2 cellular contexts compared by ENCODE assay signal in the genomic region with DNA sequence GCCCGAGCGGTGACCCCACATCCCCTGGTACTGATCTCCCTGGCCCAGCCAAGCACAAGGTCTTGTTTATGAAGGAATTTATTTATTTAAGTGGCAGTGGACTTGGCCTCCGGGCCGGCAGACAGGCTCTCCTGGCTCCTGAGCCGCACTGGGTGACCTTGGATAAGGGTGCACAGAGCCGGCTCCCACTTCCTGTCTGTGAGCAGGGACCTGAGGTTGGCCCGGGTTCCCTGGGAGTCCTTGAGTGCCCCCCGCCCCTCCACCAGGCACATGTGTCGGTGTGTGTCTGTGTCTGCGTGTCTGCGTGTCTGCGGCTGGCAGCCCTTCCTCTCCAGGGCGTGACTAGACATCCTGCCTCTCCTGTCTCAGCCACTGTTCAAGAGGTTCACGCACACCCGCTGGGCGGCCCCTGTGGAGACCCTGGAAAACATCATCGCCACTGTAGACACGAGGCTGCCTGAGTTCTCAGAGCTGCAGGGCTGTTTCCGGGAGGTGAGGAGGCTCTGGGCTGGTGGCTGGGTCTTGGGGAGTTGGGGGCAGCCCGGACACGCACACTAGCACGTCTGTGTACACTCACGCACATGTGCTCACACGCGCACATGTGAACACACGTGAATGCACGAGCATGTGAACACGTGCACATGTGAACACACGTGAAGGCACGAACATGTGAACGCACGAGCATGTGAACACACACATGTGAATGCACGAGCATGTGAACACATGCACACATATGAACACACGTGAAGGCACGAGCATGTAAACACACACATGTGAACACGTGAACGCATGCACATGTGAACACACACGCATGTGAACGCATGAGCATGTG.
A peak's percentile ranks its signal among the peaks of the same experiment; 100 is the strongest.
TF ChIP-seq lines count a peak whose summit lies in the region.

No MANE protein-coding gene starts in this region.

TF ChIP-seq in K562, 482 proteins besides CTCF, POLR2A, EP300 and RAD21 (continues in another document):
- TF ChIP-seq ZNF507 (tag; conservative IDR thresholded peaks at IDR 0.05) = no peak
- TF ChIP-seq, protein P1, sequence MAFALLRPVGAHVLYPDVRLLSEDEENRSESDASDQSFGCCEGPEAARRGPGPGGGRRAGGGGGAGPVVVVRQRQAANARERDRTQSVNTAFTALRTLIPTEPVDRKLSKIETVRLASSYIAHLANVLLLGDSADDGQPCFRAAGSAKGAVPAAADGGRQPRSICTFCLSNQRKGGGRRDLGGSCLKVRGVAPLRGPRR (CRISPR knock-in tag; IDR thresholded peaks at IDR 0.05) = no peak
- TF ChIP-seq ZNF408 (CRISPR knock-in tag; IDR thresholded peaks at IDR 0.05; ENCODE audit: low read depth) = no peak
- TF ChIP-seq ZNF134 (CRISPR knock-in tag; conservative IDR thresholded peaks at IDR 0.05) = no peak
- TF ChIP-seq NFRKB (IDR thresholded peaks at IDR 0.05; ENCODE audit: low read depth) = peak; percentile 66; the same call in 1 of the 2 replicates
- TF ChIP-seq, protein P2, sequence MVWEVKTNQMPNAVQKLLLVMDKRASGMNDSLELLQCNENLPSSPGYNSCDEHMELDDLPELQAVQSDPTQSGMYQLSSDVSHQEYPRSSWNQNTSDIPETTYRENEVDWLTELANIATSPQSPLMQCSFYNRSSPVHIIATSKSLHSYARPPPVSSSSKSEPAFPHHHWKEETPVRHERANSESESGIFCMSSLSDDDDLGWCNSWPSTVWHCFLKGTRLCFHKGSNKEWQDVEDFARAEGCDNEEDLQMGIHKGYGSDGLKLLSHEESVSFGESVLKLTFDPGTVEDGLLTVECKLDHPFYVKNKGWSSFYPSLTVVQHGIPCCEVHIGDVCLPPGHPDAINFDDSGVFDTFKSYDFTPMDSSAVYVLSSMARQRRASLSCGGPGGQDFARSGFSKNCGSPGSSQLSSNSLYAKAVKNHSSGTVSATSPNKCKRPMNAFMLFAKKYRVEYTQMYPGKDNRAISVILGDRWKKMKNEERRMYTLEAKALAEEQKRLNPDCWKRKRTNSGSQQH (CRISPR knock-in tag; IDR thresholded peaks at IDR 0.05) = no peak
- TF ChIP-seq CBX1 (IDR thresholded peaks at IDR 0.05; ENCODE audit: low read depth) = no peak
- TF ChIP-seq KDM1A (IDR thresholded peaks at IDR 0.05) = no peak
- no peak for TF ChIP-seq ZNF232 (CRISPR knock-in tag; IDR thresholded peaks at IDR 0.05)
- TF ChIP-seq, protein P3, sequence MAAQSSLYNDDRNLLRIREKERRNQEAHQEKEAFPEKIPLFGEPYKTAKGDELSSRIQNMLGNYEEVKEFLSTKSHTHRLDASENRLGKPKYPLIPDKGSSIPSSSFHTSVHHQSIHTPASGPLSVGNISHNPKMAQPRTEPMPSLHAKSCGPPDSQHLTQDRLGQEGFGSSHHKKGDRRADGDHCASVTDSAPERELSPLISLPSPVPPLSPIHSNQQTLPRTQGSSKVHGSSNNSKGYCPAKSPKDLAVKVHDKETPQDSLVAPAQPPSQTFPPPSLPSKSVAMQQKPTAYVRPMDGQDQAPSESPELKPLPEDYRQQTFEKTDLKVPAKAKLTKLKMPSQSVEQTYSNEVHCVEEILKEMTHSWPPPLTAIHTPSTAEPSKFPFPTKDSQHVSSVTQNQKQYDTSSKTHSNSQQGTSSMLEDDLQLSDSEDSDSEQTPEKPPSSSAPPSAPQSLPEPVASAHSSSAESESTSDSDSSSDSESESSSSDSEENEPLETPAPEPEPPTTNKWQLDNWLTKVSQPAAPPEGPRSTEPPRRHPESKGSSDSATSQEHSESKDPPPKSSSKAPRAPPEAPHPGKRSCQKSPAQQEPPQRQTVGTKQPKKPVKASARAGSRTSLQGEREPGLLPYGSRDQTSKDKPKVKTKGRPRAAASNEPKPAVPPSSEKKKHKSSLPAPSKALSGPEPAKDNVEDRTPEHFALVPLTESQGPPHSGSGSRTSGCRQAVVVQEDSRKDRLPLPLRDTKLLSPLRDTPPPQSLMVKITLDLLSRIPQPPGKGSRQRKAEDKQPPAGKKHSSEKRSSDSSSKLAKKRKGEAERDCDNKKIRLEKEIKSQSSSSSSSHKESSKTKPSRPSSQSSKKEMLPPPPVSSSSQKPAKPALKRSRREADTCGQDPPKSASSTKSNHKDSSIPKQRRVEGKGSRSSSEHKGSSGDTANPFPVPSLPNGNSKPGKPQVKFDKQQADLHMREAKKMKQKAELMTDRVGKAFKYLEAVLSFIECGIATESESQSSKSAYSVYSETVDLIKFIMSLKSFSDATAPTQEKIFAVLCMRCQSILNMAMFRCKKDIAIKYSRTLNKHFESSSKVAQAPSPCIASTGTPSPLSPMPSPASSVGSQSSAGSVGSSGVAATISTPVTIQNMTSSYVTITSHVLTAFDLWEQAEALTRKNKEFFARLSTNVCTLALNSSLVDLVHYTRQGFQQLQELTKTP (IDR thresholded peaks at IDR 0.05; ENCODE audit: low read depth in 1 of 2, partially characterized antibody in 2 of 2) = no peak
- no peak for TF ChIP-seq HDAC3 (IDR thresholded peaks at IDR 0.05; ENCODE audit: borderline replicate concordance, partially characterized antibody)
- TF ChIP-seq, protein P4, sequence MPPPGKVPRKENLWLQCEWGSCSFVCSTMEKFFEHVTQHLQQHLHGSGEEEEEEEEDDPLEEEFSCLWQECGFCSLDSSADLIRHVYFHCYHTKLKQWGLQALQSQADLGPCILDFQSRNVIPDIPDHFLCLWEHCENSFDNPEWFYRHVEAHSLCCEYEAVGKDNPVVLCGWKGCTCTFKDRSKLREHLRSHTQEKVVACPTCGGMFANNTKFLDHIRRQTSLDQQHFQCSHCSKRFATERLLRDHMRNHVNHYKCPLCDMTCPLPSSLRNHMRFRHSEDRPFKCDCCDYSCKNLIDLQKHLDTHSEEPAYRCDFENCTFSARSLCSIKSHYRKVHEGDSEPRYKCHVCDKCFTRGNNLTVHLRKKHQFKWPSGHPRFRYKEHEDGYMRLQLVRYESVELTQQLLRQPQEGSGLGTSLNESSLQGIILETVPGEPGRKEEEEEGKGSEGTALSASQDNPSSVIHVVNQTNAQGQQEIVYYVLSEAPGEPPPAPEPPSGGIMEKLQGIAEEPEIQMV (tag; conservative IDR thresholded peaks at IDR 0.05; ENCODE audit: low read depth) = no peak
- no peak for TF ChIP-seq ADNP (tag; IDR thresholded peaks at IDR 0.05)
- TF ChIP-seq, protein P5, sequence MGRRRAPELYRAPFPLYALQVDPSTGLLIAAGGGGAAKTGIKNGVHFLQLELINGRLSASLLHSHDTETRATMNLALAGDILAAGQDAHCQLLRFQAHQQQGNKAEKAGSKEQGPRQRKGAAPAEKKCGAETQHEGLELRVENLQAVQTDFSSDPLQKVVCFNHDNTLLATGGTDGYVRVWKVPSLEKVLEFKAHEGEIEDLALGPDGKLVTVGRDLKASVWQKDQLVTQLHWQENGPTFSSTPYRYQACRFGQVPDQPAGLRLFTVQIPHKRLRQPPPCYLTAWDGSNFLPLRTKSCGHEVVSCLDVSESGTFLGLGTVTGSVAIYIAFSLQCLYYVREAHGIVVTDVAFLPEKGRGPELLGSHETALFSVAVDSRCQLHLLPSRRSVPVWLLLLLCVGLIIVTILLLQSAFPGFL (CRISPR knock-in tag; IDR thresholded peaks at IDR 0.05) = no peak

TF ChIP-seq in HepG2, 621 proteins besides CTCF, POLR2A, EP300 and RAD21 (continues in another document):
- TF ChIP-seq FOXP1 (IDR thresholded peaks at IDR 0.05) (no peak), FOXP1 (CRISPR knock-in tag; IDR thresholded peaks at IDR 0.05) (peak; percentile 43; the same call in 1 of the 2 replicates), ZNF570 (CRISPR knock-in tag; IDR thresholded peaks at IDR 0.05; ENCODE audit: borderline replicate concordance) (no peak), BCL6 (CRISPR knock-in tag; IDR thresholded peaks at IDR 0.05) (peak; percentile 88), RARA (CRISPR knock-in tag; IDR thresholded peaks at IDR 0.05) (peak; percentile 99), NCOR1 (IDR thresholded peaks at IDR 0.05; ENCODE audit: borderline replicate concordance, low read length) (peak; percentile 68; the same call in 1 of the 2 replicates), KDM4B (CRISPR knock-in tag; IDR thresholded peaks at IDR 0.05) (no peak), ZNF234 (CRISPR knock-in tag; conservative IDR thresholded peaks at IDR 0.05) (no peak), ZNF530 (CRISPR knock-in tag; IDR thresholded peaks at IDR 0.05; ENCODE audit: low read depth) (no peak), FOXA3 (CRISPR knock-in tag; IDR thresholded peaks at IDR 0.05) (peak; percentile 53), ZNF607 (CRISPR knock-in tag; IDR thresholded peaks at IDR 0.05; ENCODE audit: borderline replicate concordance) (no peak), KLF16 (CRISPR knock-in tag; IDR thresholded peaks at IDR 0.05) (peak in 1 of 2 experiments; percentile 43; a peak in 1 of 4 replicates), TBL1XR1 (IDR thresholded peaks at IDR 0.05; ENCODE audit: borderline replicate concordance, low read length, partially characterized antibody) (peak; percentile 96), TBX2 (CRISPR knock-in tag; IDR thresholded peaks at IDR 0.05; ENCODE audit: borderline replicate concordance) (0 out of 2 replicates have a peak, but pooled peaks have one; percentile 30), RXRB (CRISPR knock-in tag; IDR thresholded peaks at IDR 0.05; ENCODE audit: borderline replicate concordance) (peak; percentile 97), REPIN1 (CRISPR knock-in tag; IDR thresholded peaks at IDR 0.05; ENCODE audit: borderline replicate concordance, low read depth) (no peak), RXRA (CRISPR knock-in tag; IDR thresholded peaks at IDR 0.05) (peak; percentile 96), ELF3 (CRISPR knock-in tag; IDR thresholded peaks at IDR 0.05) (peak; percentile 50; the same call in 1 of the 2 replicates), MIXL1 (CRISPR knock-in tag; IDR thresholded peaks at IDR 0.05) (0 out of 2 replicates have a peak, but pooled peaks have one; percentile 35), NKX3-1 (CRISPR knock-in tag; IDR thresholded peaks at IDR 0.05) (no peak), ERF (CRISPR knock-in tag; IDR thresholded peaks at IDR 0.05) (0 out of 2 replicates have a peak, but pooled peaks have one; percentile 28), PHF21A (CRISPR knock-in tag; IDR thresholded peaks at IDR 0.05) (0 out of 2 replicates have a peak, but pooled peaks have one; percentile 43), HMG20A (CRISPR knock-in tag; IDR thresholded peaks at IDR 0.05; ENCODE audit: borderline replicate concordance) (no peak), HNF4A (CRISPR knock-in tag; IDR thresholded peaks at IDR 0.05) (0 out of 2 replicates have a peak, but pooled peaks have one; percentile 33), ZNF143 (CRISPR knock-in tag; IDR thresholded peaks at IDR 0.05) (no peak)
- TF ChIP-seq, protein P6, sequence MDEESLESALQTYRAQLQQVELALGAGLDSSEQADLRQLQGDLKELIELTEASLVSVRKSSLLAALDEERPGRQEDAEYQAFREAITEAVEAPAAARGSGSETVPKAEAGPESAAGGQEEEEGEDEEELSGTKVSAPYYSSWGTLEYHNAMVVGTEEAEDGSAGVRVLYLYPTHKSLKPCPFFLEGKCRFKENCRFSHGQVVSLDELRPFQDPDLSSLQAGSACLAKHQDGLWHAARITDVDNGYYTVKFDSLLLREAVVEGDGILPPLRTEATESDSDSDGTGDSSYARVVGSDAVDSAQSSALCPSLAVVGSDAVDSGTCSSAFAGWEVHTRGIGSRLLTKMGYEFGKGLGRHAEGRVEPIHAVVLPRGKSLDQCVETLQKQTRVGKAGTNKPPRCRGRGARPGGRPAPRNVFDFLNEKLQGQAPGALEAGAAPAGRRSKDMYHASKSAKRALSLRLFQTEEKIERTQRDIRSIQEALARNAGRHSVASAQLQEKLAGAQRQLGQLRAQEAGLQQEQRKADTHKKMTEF (CRISPR knock-in tag; IDR thresholded peaks at IDR 0.05) = peak; percentile 75
- TF ChIP-seq, protein P7, sequence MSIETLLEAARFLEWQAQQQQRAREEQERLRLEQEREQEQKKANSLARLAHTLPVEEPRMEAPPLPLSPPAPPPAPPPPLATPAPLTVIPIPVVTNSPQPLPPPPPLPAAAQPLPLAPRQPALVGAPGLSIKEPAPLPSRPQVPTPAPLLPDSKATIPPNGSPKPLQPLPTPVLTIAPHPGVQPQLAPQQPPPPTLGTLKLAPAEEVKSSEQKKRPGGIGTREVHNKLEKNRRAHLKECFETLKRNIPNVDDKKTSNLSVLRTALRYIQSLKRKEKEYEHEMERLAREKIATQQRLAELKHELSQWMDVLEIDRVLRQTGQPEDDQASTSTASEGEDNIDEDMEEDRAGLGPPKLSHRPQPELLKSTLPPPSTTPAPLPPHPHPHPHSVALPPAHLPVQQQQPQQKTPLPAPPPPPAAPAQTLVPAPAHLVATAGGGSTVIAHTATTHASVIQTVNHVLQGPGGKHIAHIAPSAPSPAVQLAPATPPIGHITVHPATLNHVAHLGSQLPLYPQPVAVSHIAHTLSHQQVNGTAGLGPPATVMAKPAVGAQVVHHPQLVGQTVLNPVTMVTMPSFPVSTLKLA (IDR thresholded peaks at IDR 0.05) = peak; percentile 99
- TF ChIP-seq, protein P8, sequence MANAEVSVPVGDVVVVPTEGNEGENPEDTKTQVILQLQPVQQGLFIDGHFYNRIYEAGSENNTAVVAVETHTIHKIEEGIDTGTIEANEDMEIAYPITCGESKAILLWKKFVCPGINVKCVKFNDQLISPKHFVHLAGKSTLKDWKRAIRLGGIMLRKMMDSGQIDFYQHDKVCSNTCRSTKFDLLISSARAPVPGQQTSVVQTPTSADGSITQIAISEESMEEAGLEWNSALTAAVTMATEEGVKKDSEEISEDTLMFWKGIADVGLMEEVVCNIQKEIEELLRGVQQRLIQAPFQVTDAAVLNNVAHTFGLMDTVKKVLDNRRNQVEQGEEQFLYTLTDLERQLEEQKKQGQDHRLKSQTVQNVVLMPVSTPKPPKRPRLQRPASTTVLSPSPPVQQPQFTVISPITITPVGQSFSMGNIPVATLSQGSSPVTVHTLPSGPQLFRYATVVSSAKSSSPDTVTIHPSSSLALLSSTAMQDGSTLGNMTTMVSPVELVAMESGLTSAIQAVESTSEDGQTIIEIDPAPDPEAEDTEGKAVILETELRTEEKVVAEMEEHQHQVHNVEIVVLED (CRISPR knock-in tag; IDR thresholded peaks at IDR 0.05; ENCODE audit: borderline replicate concordance) = no peak
- TF ChIP-seq, protein P9, sequence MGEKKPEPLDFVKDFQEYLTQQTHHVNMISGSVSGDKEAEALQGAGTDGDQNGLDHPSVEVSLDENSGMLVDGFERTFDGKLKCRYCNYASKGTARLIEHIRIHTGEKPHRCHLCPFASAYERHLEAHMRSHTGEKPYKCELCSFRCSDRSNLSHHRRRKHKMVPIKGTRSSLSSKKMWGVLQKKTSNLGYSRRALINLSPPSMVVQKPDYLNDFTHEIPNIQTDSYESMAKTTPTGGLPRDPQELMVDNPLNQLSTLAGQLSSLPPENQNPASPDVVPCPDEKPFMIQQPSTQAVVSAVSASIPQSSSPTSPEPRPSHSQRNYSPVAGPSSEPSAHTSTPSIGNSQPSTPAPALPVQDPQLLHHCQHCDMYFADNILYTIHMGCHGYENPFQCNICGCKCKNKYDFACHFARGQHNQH (CRISPR knock-in tag; IDR thresholded peaks at IDR 0.05) = peak; percentile 62; the same call in 1 of the 2 replicates
- TF ChIP-seq, protein P10, sequence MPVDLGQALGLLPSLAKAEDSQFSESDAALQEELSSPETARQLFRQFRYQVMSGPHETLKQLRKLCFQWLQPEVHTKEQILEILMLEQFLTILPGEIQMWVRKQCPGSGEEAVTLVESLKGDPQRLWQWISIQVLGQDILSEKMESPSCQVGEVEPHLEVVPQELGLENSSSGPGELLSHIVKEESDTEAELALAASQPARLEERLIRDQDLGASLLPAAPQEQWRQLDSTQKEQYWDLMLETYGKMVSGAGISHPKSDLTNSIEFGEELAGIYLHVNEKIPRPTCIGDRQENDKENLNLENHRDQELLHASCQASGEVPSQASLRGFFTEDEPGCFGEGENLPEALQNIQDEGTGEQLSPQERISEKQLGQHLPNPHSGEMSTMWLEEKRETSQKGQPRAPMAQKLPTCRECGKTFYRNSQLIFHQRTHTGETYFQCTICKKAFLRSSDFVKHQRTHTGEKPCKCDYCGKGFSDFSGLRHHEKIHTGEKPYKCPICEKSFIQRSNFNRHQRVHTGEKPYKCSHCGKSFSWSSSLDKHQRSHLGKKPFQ (CRISPR knock-in tag; IDR thresholded peaks at IDR 0.05; ENCODE audit: insufficient replicate concordance) = peak; percentile 39
